In the genomic region with DNA sequence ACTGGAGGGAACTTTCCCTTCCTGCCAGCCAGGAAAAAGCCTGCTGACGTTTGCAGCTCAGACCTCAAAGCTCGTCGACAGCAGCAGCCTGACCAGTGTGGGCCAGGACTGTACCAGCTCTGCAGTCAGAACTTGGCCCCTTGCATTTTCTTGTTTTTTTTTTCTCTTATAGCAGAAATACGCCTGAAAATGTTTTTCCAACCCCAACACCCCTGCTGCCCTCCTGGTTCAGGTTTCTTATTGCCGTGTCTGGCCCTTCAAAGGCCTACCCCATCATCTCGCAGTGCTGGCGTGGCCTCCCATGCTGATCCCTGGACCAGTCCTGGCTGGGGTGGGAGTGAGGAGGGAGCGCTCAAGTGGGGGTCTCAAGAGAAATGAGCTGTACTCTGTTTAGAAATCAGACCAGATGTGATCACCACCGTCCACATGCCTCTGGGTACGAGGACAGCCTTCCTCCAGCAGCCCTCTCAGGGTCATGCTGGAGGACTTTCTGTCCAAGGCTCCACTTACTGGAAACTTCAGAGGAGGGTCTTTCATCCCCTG, we compare ENCODE assay signal across 19 cellular contexts.
A peak's percentile ranks its signal among the peaks of the same experiment; 100 is the strongest.
DNase-seq lines count a peak whose midpoint lies in the region; ATAC-seq and TF ChIP-seq lines count a peak whose summit lies in the region.
"Had no signal": no experiment of that assay in that cellular context is flagged by ENCODE, and none has a peak within 500 bp of the region (broad histone marks: within the 10 kb centered on the region; RNA-seq: fewer than 3 reads in every experiment).

No MANE protein-coding gene starts in this region.

- H4K91ac ChIP-seq in neuronal stem cell (ENCODE audit: low read depth, low read length, poor library complexity) = no peak overlapping the region

- H2BK5ac ChIP-seq in neuronal stem cell (ENCODE audit: low read length) = no peak overlapping the region

- H3K9me3 ChIP-seq in heart right ventricle (no peaks in the 10 kb centered on the region), left lung (no peaks in the 10 kb centered on the region), neuronal stem cell (replicated peaks in 1 of 2; ENCODE audit: control insufficient read depth in 2 of 2, insufficient read depth in 1 of 2, low read depth in 1 of 2, low read length in 2 of 2) (no peaks in the 10 kb centered on the region), aorta (ENCODE audit: control insufficient read depth, low read length) (no peaks in the 10 kb centered on the region)
- H3K9me3 ChIP-seq: A549, MG63 had no signal

- 73 to 74% methylated on average over 10 of the region's 10 CpGs for WGBS in heart right ventricle, 2 donors
- WGBS in neuronal stem cell (ENCODE audit: extremely low coverage in 2 of 2, insufficient read length in 2 of 2, insufficient replicate concordance in 1 of 2), 2 donors = no CpG with 5 or more reads among the region's 10 CpGs
- WGBS in aorta, 2 donors = 12 to 20% methylated on average over 10 of the region's 10 CpGs

- peak overlapping the region; percentile 60 for H3K18ac ChIP-seq in neuronal stem cell (ENCODE audit: low read length)

- no peaks in the 10 kb centered on the region for H3K36me3 ChIP-seq in heart right ventricle
- no peaks in the 10 kb centered on the region for H3K36me3 ChIP-seq in left lung
- no peaks in the 10 kb centered on the region for H3K36me3 ChIP-seq in neuronal stem cell (replicated peaks in 1 of 2; ENCODE audit: control insufficient read depth in 2 of 2, insufficient read depth in 2 of 2, low read length in 2 of 2)
- H3K36me3 ChIP-seq in aorta (ENCODE audit: control insufficient read depth in 1 of 2, insufficient read depth in 2 of 2, low read length in 1 of 2) = no peaks in the 10 kb centered on the region
- H3K36me3 ChIP-seq: MG63 had no signal

- H3K23ac ChIP-seq in neuronal stem cell (ENCODE audit: low read depth, low read length, poor library complexity) = no peak overlapping the region

- H2BK12ac ChIP-seq in neuronal stem cell (ENCODE audit: low read length) = no peak overlapping the region

- ATAC-seq in heart right ventricle (peak in 7 of 8 donors; percentile 42 to 85 (median 64)), left lung (peak; percentile 41), aorta (ENCODE audit: low FRiP score) (peak; percentile 78), HG03135 (IDR thresholded peaks at IDR 0.05; ENCODE audit: unreplicated experiment) (no peak)
- ATAC-seq: A549 had no signal

- no peaks in the 10 kb centered on the region for H3K79me1 ChIP-seq in neuronal stem cell (ENCODE audit: low read depth, low read length)

- no peak overlapping the region for H2BK15ac ChIP-seq in neuronal stem cell (ENCODE audit: low read length)

- TF ChIP-seq CTCF in heart right ventricle (IDR thresholded peaks at IDR 0.05) (no peak), left lung (IDR thresholded peaks at IDR 0.05) (no peak)

- H2BK120ac ChIP-seq in neuronal stem cell (ENCODE audit: low read depth, low read length) = no peak overlapping the region

- no peak overlapping the region for H3K4me2 ChIP-seq in neuronal stem cell (ENCODE audit: insufficient read depth, low read length, poor library complexity, severe bottlenecking)
- H3K4me2 ChIP-seq: A549, KMS-11 had no signal

- H3K4me1 ChIP-seq in heart right ventricle (peaks cover 0 to 14% (median 0%) of the 10 kb centered on the region in 9 donors), left lung (no peaks in the 10 kb centered on the region), neuronal stem cell (ENCODE audit: control insufficient read depth in 2 of 2, insufficient read depth in 1 of 2, low read depth in 1 of 2, low read length in 2 of 2) (peaks cover 4% of the 10 kb centered on the region in 2 donors), aorta (ENCODE audit: control insufficient read depth in 1 of 2, insufficient read depth in 2 of 2, low read length in 2 of 2) (no peaks in the 10 kb centered on the region)
- H3K4me1 ChIP-seq: A549 had no signal

- H3K4me3 ChIP-seq in heart right ventricle = no peak overlapping the region
- no peak overlapping the region for H3K4me3 ChIP-seq in left lung
- H3K4me3 ChIP-seq in neuronal stem cell (ENCODE audit: low read length in 2 of 2) = no peak overlapping the region
- H3K4me3 ChIP-seq in aorta (ENCODE audit: low read length in 2 of 2) = no peak overlapping the region
- H3K4me3 ChIP-seq: A549, MG63 had no signal

- H3K14ac ChIP-seq in neuronal stem cell (ENCODE audit: low read length) = no peak overlapping the region

- H2AFZ ChIP-seq in neuronal stem cell (ENCODE audit: low read length) = no peak overlapping the region

- intact Hi-C loops in heart right ventricle (cut with DNase I) (no loop called here), cardiac septum (cut with DNase I) (no loop called here), left lung (cut with DNase I) (no loop called here), aorta (cut with DNase I) (no loop called here)

- H3K27me3 ChIP-seq in heart right ventricle = no peaks in the 10 kb centered on the region
- no peaks in the 10 kb centered on the region for H3K27me3 ChIP-seq in left lung
- H3K27me3 ChIP-seq in neuronal stem cell (ENCODE audit: control insufficient read depth in 3 of 3, insufficient read depth in 3 of 3, low read depth in 1 of 3, low read length in 3 of 3) = no peaks in the 10 kb centered on the region
- H3K27me3 ChIP-seq in aorta (ENCODE audit: control insufficient read depth in 1 of 2, insufficient read depth in 2 of 2, low read length in 1 of 2) = no peaks in the 10 kb centered on the region
- H3K27me3 ChIP-seq: MG63 had no signal

- H3K9ac ChIP-seq in neuronal stem cell (ENCODE audit: low read depth, low read length, poor library complexity) = no peak overlapping the region
- H3K9ac ChIP-seq: KMS-11 had no signal

- H3K27ac ChIP-seq in heart right ventricle = peak overlapping the region in 1 of 10 donors; percentile 30
- H3K27ac ChIP-seq in left lung = no peak overlapping the region
- no peak overlapping the region for H3K27ac ChIP-seq in neuronal stem cell (replicated peaks; ENCODE audit: low read length)
- H3K27ac ChIP-seq in aorta (ENCODE audit: low read depth in 1 of 2, low read length in 2 of 2) = peak overlapping the region; percentile 94 to 96
- H3K27ac ChIP-seq: A549, KMS-11 had no signal

- DNase-seq in heart right ventricle (peak in 1 of 2 donors; percentile 27), cardiac septum (ENCODE audit: low spot score) (no peak), left lung (no peak), neuronal stem cell (ENCODE audit: low spot score) (no peak), aorta (peak in 1 of 2 donors; percentile 74), SK-N-DZ (ENCODE audit: low spot score) (no peak)
- DNase-seq in activated CD8-positive, alpha-beta memory T cell treated with anti-CD3 and anti-CD28 coated beads, Interleukin-2, amount 50 U/mL, for 48 hours = no peak
- DNase-seq: COR-L47, DMS153, EL, GOT3, MG63, NCI-H1105, NCI-H187 treated with DMSO at 0.1 percent for 48 hours, NCI-H446, NCI-H748 treated with DMSO at 0.1 percent for 48 hours had no signal

- no peak overlapping the region for H3K4ac ChIP-seq in neuronal stem cell (ENCODE audit: low read length)

- H2AK5ac ChIP-seq in neuronal stem cell (ENCODE audit: low read depth, low read length) = no peak overlapping the region

- no peak overlapping the region for H4K8ac ChIP-seq in neuronal stem cell (ENCODE audit: low read depth, low read length)

Comparison
In these comparisons a context has a peak if more than half of its experiments do, and no peak if none do; other contexts are left out.
1. H3K27ac ChIP-seq: peak in aorta (2 of 2); none in left lung (0 of 2) and neuronal stem cell (single experiment).